21 cellular contexts compared by ENCODE assay signal in the genomic region with DNA sequence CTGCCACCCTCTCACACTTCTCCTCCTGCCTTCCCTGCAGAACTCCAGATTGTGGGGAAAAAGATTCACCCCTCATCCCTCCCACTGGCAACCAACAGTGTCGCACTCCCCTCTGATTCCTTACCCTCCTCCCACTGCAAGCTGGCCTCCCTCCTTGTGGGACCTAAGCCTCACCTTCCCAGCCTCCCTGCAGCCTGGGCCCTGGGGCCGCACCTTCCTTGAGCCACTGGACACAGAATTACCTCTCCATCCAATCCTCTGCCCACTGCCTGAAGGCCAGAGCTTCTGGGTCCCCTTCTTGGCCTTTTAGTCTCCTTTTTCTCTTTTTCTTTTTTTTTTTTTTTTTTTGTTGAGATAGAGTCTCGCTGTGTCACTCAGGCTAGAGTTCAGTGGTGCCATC. TPM values are rescaled to one million over a fixed set of nuclear protein-coding genes. Genes with fewer than 3 reads are reported as not detected.
DNase-seq lines count a peak whose midpoint lies in the region; ATAC-seq, FAIRE-seq and TF ChIP-seq lines count a peak whose summit lies in the region.
"Had no signal": no experiment of that assay in that cellular context is flagged by ENCODE, and none has a peak within 500 bp of the region (broad histone marks: within the 10 kb centered on the region; RNA-seq: fewer than 3 reads in every experiment).

No MANE protein-coding gene starts in this region.

- H3K23ac ChIP-seq in H1 (ENCODE audit: insufficient read length): no peak overlapping the region

- no peaks in the 10 kb centered on the region for H3K79me2 ChIP-seq in SK-N-SH (ENCODE audit: insufficient read depth)
- no peaks in the 10 kb centered on the region for H3K79me2 ChIP-seq in H1 (ENCODE audit: control insufficient read depth in 1 of 2, insufficient read depth in 2 of 2, low read length in 2 of 2)
- H3K79me2 ChIP-seq in osteoblast (ENCODE audit: insufficient read depth, low read length): no peaks in the 10 kb centered on the region

- no peaks in the 10 kb centered on the region for H3F3A ChIP-seq in SK-N-SH (replicated peaks; ENCODE audit: insufficient read depth)

- H2BK5ac ChIP-seq in H1 (ENCODE audit: low read depth, low read length): no peak overlapping the region

- no peak overlapping the region for H4K91ac ChIP-seq in H1 (replicated peaks; ENCODE audit: insufficient read length, low read length)

- TF ChIP-seq POLR2A in H1 (IDR thresholded peaks at IDR 0.05; ENCODE audit: control extremely low read depth in 1 of 2, low read depth in 2 of 2, low read length in 2 of 2): no peak

- H3K18ac ChIP-seq in H1 (ENCODE audit: extremely low read depth, low read length): 0 out of 2 replicates have a peak overlapping the region, but pooled peaks have one; percentile 13

- H3K36me3 ChIP-seq in SK-N-SH (replicated peaks in 1 of 2; ENCODE audit: control insufficient read depth in 1 of 2, insufficient read depth in 2 of 2, low read length in 1 of 2) (no peaks in the 10 kb centered on the region), H1 (ENCODE audit: control insufficient read depth in 2 of 4, insufficient read depth in 4 of 4, low read length in 3 of 4) (no peaks in the 10 kb centered on the region), osteoblast (ENCODE audit: insufficient read depth, low read length) (no peaks in the 10 kb centered on the region)
- H3K36me3 ChIP-seq: SJCRH30 had no signal

- no peak overlapping the region for H3K4ac ChIP-seq in H1 (replicated peaks; ENCODE audit: insufficient read length, low read depth, low read length)

- no peak overlapping the region for H2BK20ac ChIP-seq in H1 (ENCODE audit: low read length)

- POLR2A ChIA-PET in SK-N-SH (lab: Yijun Ruan, JAX) (no interaction called here), H1 (lab: Charles Lee; ENCODE audit: partially characterized antibody) (no interaction called here)

- TF ChIP-seq CTCF in SK-N-SH (IDR thresholded peaks at IDR 0.05) (no peak), H1 (IDR thresholded peaks at IDR 0.05; ENCODE audit: control extremely low read depth in 1 of 3, insufficient read depth in 1 of 3, low read depth in 1 of 3, low read length in 3 of 3) (no peak), osteoblast (IDR thresholded peaks at IDR 0.05; ENCODE audit: extremely low read depth, low read depth, low read length) (no peak)

- no peak overlapping the region for H3K14ac ChIP-seq in H1 (ENCODE audit: insufficient read length)

- no peak overlapping the region for H3K56ac ChIP-seq in H1 (replicated peaks; ENCODE audit: insufficient read length, low read depth, low read length)

- peak; percentile 23 for DNase-seq in SK-N-SH
- peak; percentile 32 for DNase-seq in D341Med (ENCODE audit: low spot score)
- DNase-seq in H1 (ENCODE audit: low read depth in 1 of 2, low spot score in 2 of 2): no peak
- DNase-seq in osteoblast (ENCODE audit: insufficient read length, low spot score, missing footprints): peak; percentile 34
- DNase-seq in NCI-H128 (lab: John Stamatoyannopoulos, UW; ENCODE audit: unreplicated experiment): no peak
- no peak for DNase-seq in H4 (ENCODE audit: low spot score)
- no peak for DNase-seq in DMS 273 treated with DMSO at 0.1 percent for 48 hours (lab: John Stamatoyannopoulos, UW)
- DNase-seq: 8988T; Calu3; CD4-positive, alpha-beta memory T cell; DMS79 treated with DMSO at 0.1 percent for 48 hours; GM23248; NCI-H1105 treated with DMSO at 0.1 percent for 48 hours; NCI-H187; NCI-H345; NCI-H526 treated with DMSO at 0.1 percent for 48 hours; NK-92 treated with Interleukin-12 subunit alpha and Interleukin-12 subunit beta, amount 100 ng/mL, for 24 hours; RPMI8226 had no signal

- no peak overlapping the region for H4K5ac ChIP-seq in H1 (ENCODE audit: insufficient read length, low read depth, low read length)

- H3K27me3 ChIP-seq in SK-N-SH (ENCODE audit: insufficient read depth) (peaks cover 16% of the 10 kb centered on the region; the same call in 1 of the 2 replicates), H1 (replicated peaks in 1 of 4; ENCODE audit: control insufficient read depth in 3 of 4, extremely low read depth in 1 of 4, insufficient read depth in 3 of 4, low read length in 3 of 4) (no peaks in the 10 kb centered on the region), osteoblast (ENCODE audit: insufficient read depth, low read length) (peaks cover 64% of the 10 kb centered on the region)
- H3K27me3 ChIP-seq: SJCRH30 had no signal

- H3K23me2 ChIP-seq in H1 (ENCODE audit: low read depth, low read length): no peaks in the 10 kb centered on the region

- H3K9ac ChIP-seq in SK-N-SH: no peak overlapping the region
- H3K9ac ChIP-seq in H1 (replicated peaks in 1 of 4; ENCODE audit: extremely low read depth in 1 of 4, low read depth in 3 of 4, low read length in 3 of 4): no peak overlapping the region
- H3K9ac ChIP-seq: GM23248 had no signal

- H3K4me1 ChIP-seq in SK-N-SH (ENCODE audit: control insufficient read depth in 1 of 2, insufficient read depth in 2 of 2, low read depth in 1 of 2, low read length in 1 of 2) (peaks cover 0 to 33% of the 10 kb centered on the region in 2 experiments; a peak in 1 of 4 replicates), H1 (replicated peaks in 1 of 4; ENCODE audit: control insufficient read depth in 3 of 4, insufficient read depth in 4 of 4, low read length in 3 of 4) (no peaks in the 10 kb centered on the region; a peak in 1 of 7 replicates), osteoblast (ENCODE audit: insufficient read depth, low read length) (no peaks in the 10 kb centered on the region)

- H2BK120ac ChIP-seq in H1 (replicated peaks; ENCODE audit: low read depth, low read length): no peak overlapping the region

- H3K9me3 ChIP-seq in SK-N-SH: no peaks in the 10 kb centered on the region
- H3K9me3 ChIP-seq in H1 (ENCODE audit: insufficient read depth in 2 of 2, low read depth in 1 of 2, low read length in 1 of 2): no peaks in the 10 kb centered on the region
- H3K9me3 ChIP-seq in osteoblast (ENCODE audit: low read depth, low read length): no peaks in the 10 kb centered on the region
- H3K9me3 ChIP-seq: SJCRH30 had no signal

- no peaks in the 10 kb centered on the region for H4K20me1 ChIP-seq in SK-N-SH (ENCODE audit: insufficient read depth)
- no peaks in the 10 kb centered on the region for H4K20me1 ChIP-seq in H1 (replicated peaks in 1 of 2; ENCODE audit: control insufficient read depth in 1 of 2, insufficient read depth in 2 of 2, low read length in 2 of 2)
- no peaks in the 10 kb centered on the region for H4K20me1 ChIP-seq in osteoblast (ENCODE audit: insufficient read depth, low read length)

- H2AFZ ChIP-seq in SK-N-SH (ENCODE audit: low read depth) (no peak overlapping the region), H1 (ENCODE audit: low read length) (no peak overlapping the region), osteoblast (ENCODE audit: low read length) (no peak overlapping the region)
- H2AFZ ChIP-seq: GM23248 had no signal

- H3K4me3 ChIP-seq in SK-N-SH (ENCODE audit: low read depth in 2 of 2, low read length in 1 of 2) (no peak overlapping the region), H1 (ENCODE audit: extremely low read depth in 1 of 4, insufficient read depth in 2 of 4, low read depth in 3 of 4, low read length in 4 of 4) (no peak overlapping the region), osteoblast (ENCODE audit: insufficient read depth, low read length) (no peak overlapping the region)
- H3K4me3 ChIP-seq: GM23248, SJCRH30 had no signal

- H3K4me2 ChIP-seq in SK-N-SH: no peak overlapping the region
- no peak overlapping the region for H3K4me2 ChIP-seq in H1 (ENCODE audit: insufficient read depth in 1 of 2, low read depth in 2 of 2, low read length in 2 of 2)
- H3K4me2 ChIP-seq in osteoblast (ENCODE audit: insufficient read depth, low read length): no peak overlapping the region

- CTCF ChIA-PET in SK-N-SH (lab: Yijun Ruan, JAX): interaction anchor here (0.7 to 11.7 kb wide), 2 partner anchors 28 to 33 kb away, joined by 3 to 144 read pairs; no protein-coding TSS in a partner anchor
- CTCF ChIA-PET in H1 (lab: Charles Lee; ENCODE audit: partially characterized antibody): interaction anchor here (1.2 to 3.6 kb wide), 3 partner anchors 8 to 28 kb away, joined by 3 to 22 read pairs (median 4); no protein-coding TSS in a partner anchor

- ATAC-seq in SK-N-SH treated with all-trans-retinoic acid at 6 μM for 48 hours: no peak

- no peak overlapping the region for H2AK5ac ChIP-seq in H1 (ENCODE audit: low read depth, low read length)

- TF ChIP-seq RAD21 in SK-N-SH (IDR thresholded peaks at IDR 0.05; ENCODE audit: low read length) (no peak), H1 (IDR thresholded peaks at IDR 0.05 in 1 of 2, conservative IDR thresholded peaks at IDR 0.05 in 1 of 2; ENCODE audit: low read depth in 2 of 2, low read length in 2 of 2) (no peak)

- peak overlapping the region; percentile 33; the same call in 1 of the 2 replicates for H2BK12ac ChIP-seq in H1 (ENCODE audit: low read depth, low read length)

- 75% methylated on average over 3 of the region's 3 CpGs for WGBS in SK-N-SH (ENCODE audit: low lambda C conversion rate)
- WGBS in H1 (ENCODE audit: extremely low coverage in 1 of 2, insufficient coverage in 1 of 2, insufficient read length in 1 of 2, insufficient replicate concordance in 2 of 2, low coverage in 1 of 2, low lambda C conversion rate in 2 of 2, missing lambda C conversion rate in 1 of 2), 2 experiments: 85% methylated on average over 2 of the region's 3 CpGs; no CpG with 5 or more reads in 1 of the 2 experiments

- H2BK15ac ChIP-seq in H1 (ENCODE audit: low read length): no peak overlapping the region

- H4K8ac ChIP-seq in H1 (ENCODE audit: extremely low read depth, insufficient read depth, low read length): no peak overlapping the region

- no peaks in the 10 kb centered on the region for H3K9me2 ChIP-seq in SK-N-SH

- no peak for TF ChIP-seq EP300 in SK-N-SH (IDR thresholded peaks at IDR 0.05; ENCODE audit: borderline replicate concordance in 1 of 2, low read depth in 1 of 2, low read length in 1 of 2)
- TF ChIP-seq EP300 in H1 (IDR thresholded peaks at IDR 0.05; ENCODE audit: borderline replicate concordance in 1 of 2, low read depth in 2 of 2, low read length in 2 of 2): no peak

- no peak for FAIRE-seq in H1 (lab: Jason Lieb, UNC)
- FAIRE-seq: GM18507 had no signal

- no peaks in the 10 kb centered on the region for H3K79me1 ChIP-seq in H1 (ENCODE audit: low read depth, low read length)

- H3K27ac ChIP-seq in SK-N-SH (ENCODE audit: low read depth in 2 of 2, low read length in 1 of 2) (no peak overlapping the region), H1 (ENCODE audit: low read depth, low read length) (no peak overlapping the region), osteoblast (ENCODE audit: low read depth, low read length) (no peak overlapping the region)
- H3K27ac ChIP-seq: GM23248, SJCRH30 had no signal

RNA-seq across cellular contexts. Expression of gene NGFR, which starts 33.9 kb away (rescaled TPM):
- polyA plus RNA-seq in SK-N-SH (2012; rRNA removed): 0.44 and 0.76 TPM in 2 replicates
- polyA plus RNA-seq in SK-N-SH (2012; cell fraction: cytosol; rRNA removed): 0.37 and 0.59 TPM in 2 replicates
- polyA plus RNA-seq in SK-N-SH (2012; cell fraction: nucleus; rRNA removed): 0.52 and 0.66 TPM in 2 replicates
- 8.1 TPM in 2 replicates for total RNA-seq in H1 (2021; fragmentation: NEBNext Ultra II Directional; extraction: Animal tissue kit (Norgen Biotek cat#: 25700))
- 10.3 and 19.4 TPM in 2 replicates for polyA plus RNA-seq in H1 (2011; rRNA removed)
- polyA plus RNA-seq in H1 (2011; cell fraction: cytosol; rRNA removed): 13.8 TPM
- polyA plus RNA-seq in H1 (2011; cell fraction: nucleus; rRNA removed): 13.1 TPM
- polyA plus RNA-seq in H1 (2012, experiment 1 of 2): 5.7 to 12.2 TPM (median 10.3 TPM) in 4 replicates
- polyA plus RNA-seq in H1 (2012, experiment 2 of 2): 8.0 TPM
- polyA plus RNA-seq in H1 (2013, experiment 1 of 2): 13.1 TPM
- polyA plus RNA-seq in H1 (2013, experiment 2 of 2): 13.5 TPM
- 4.4 and 5.9 TPM in 2 replicates for polyA minus RNA-seq in H1 (2011; rRNA and poly(A)+ RNA removed)
- 4.4 TPM for polyA minus RNA-seq in H1 (2011; cell fraction: cytosol; rRNA and poly(A)+ RNA removed)
- 5.5 TPM for polyA minus RNA-seq in H1 (2011; cell fraction: nucleus; rRNA and poly(A)+ RNA removed)
- total RNA-seq in osteoblast: under 0.01 and 0.29 TPM in 2 replicates
- 0.37 TPM in 2 replicates for total RNA-seq in H4 (2014; rRNA removed; shearing (Covaris generic))
- polyA plus RNA-seq: CD4-positive, alpha-beta memory T cell had no signal

RNA-seq across cellular contexts. Expression of gene NXPH3, which starts 46.7 kb away (rescaled TPM):
- polyA plus RNA-seq in SK-N-SH (2012; rRNA removed) (0.30 and 0.31 TPM in 2 replicates), H1 (2011; rRNA removed) (2.5 and 3.1 TPM in 2 replicates)
- polyA plus RNA-seq in SK-N-SH (2012; cell fraction: cytosol; rRNA removed): 0.14 and 0.16 TPM in 2 replicates
- polyA plus RNA-seq in SK-N-SH (2012; cell fraction: nucleus; rRNA removed): 0.25 and 0.34 TPM in 2 replicates
- total RNA-seq in H1 (2021; fragmentation: NEBNext Ultra II Directional; extraction: Animal tissue kit (Norgen Biotek cat#: 25700)): 3.3 and 3.7 TPM in 2 replicates
- 2.6 TPM for polyA plus RNA-seq in H1 (2011; cell fraction: cytosol; rRNA removed)
- 4.2 TPM for polyA plus RNA-seq in H1 (2011; cell fraction: nucleus; rRNA removed)
- 3.4 to 4.1 TPM (median 3.6 TPM) in 4 replicates for polyA plus RNA-seq in H1 (2012, experiment 1 of 2)
- polyA plus RNA-seq in H1 (2012, experiment 2 of 2): 2.9 TPM
- 1.9 TPM for polyA plus RNA-seq in H1 (2013, experiment 1 of 2)
- polyA plus RNA-seq in H1 (2013, experiment 2 of 2): 2.5 TPM
- 2.0 and 3.1 TPM in 2 replicates for polyA minus RNA-seq in H1 (2011; rRNA and poly(A)+ RNA removed)
- 1.8 TPM for polyA minus RNA-seq in H1 (2011; cell fraction: cytosol; rRNA and poly(A)+ RNA removed)
- 3.9 TPM for polyA minus RNA-seq in H1 (2011; cell fraction: nucleus; rRNA and poly(A)+ RNA removed)
- 1.8 and 3.3 TPM in 2 replicates for total RNA-seq in osteoblast
- total RNA-seq in H4 (2014; rRNA removed; shearing (Covaris generic)): 0.15 and 0.23 TPM in 2 replicates
- total RNA-seq: Calu3; CD4-positive, alpha-beta memory T cell had no signal
- polyA plus RNA-seq: CD4-positive, alpha-beta memory T cell had no signal

Comparison
In these comparisons a context has a peak if more than half of its experiments do, and no peak if none do; other contexts are left out.
1. DNase-seq: peak in SK-N-SH (single experiment), D341Med (single experiment) and osteoblast (single experiment); none in H1 (0 of 2), NCI-H128 (single experiment), H4 (single experiment) and DMS 273 treated with DMSO at 0.1 percent for 48 hours (single experiment).